11 cellular contexts compared by ENCODE assay signal in genomic region chr1:156675271-156675708, GRCh38. TPM values are rescaled to one million over a fixed set of nuclear protein-coding genes. Genes with fewer than 3 reads are reported as not detected.
DNase-seq lines count a peak whose midpoint lies in the region; ATAC-seq and TF ChIP-seq lines count a peak whose summit lies in the region.
"Had no signal": no experiment of that assay in that cellular context is flagged by ENCODE, and none has a peak within 500 bp of the region (broad histone marks: within the 10 kb centered on the region; RNA-seq: fewer than 3 reads in every experiment).

No MANE protein-coding gene starts in this region.

- 55 to 70% (median 60%) methylated on average over 8 of the region's 8 CpGs for WGBS in psoas muscle, 3 donors

- peaks cover 27% of the 10 kb centered on the region for H3K36me3 Mint-ChIP-seq in WTC11
- H3K36me3 Mint-ChIP-seq: activated naive CD8-positive, alpha-beta T cell treated with anti-CD3 and anti-CD28 coated beads for 36 hours had no signal

- H3K27me3 ChIP-seq in BLaER1 treated with 17β-estradiol and CSF1 and Interleukin-3, amounts not matched to agents 10 nM and 100 nM, result peaks cover 47 to 75% (median 60%) of the 10 kb centered on the region in 11 experiments
- H3K27me3 ChIP-seq in right atrium auricular region (no peaks in the 10 kb centered on the region), psoas muscle (ENCODE audit: insufficient read depth in 3 of 3, low read length in 2 of 3) (peaks cover 0 to 9% (median 0%) of the 10 kb centered on the region in 3 donors)

- H3K4me3 Mint-ChIP-seq in WTC11, result peak overlapping the region; percentile 76
- H3K4me3 Mint-ChIP-seq: activated CD4-positive, alpha-beta T cell treated with anti-CD3 and anti-CD28 coated beads for 36 hours; activated naive CD8-positive, alpha-beta T cell treated with anti-CD3 and anti-CD28 coated beads for 36 hours; CD8-positive, alpha-beta memory T cell had no signal

- H3K9me3 Mint-ChIP-seq in WTC11, result peaks cover 11% of the 10 kb centered on the region
- H3K9me3 Mint-ChIP-seq: activated naive CD8-positive, alpha-beta T cell treated with anti-CD3 and anti-CD28 coated beads for 36 hours; CD8-positive, alpha-beta memory T cell had no signal

- no peaks in the 10 kb centered on the region for H3K9me3 ChIP-seq in BLaER1 treated with 17β-estradiol and CSF1 and Interleukin-3, amounts not matched to agents 10 nM and 100 nM (replicated peaks in 1 of 11)
- no peaks in the 10 kb centered on the region for H3K9me3 ChIP-seq in right atrium auricular region
- no peaks in the 10 kb centered on the region for H3K9me3 ChIP-seq in psoas muscle

- no peak overlapping the region for H3K27ac ChIP-seq in BLaER1 treated with 17β-estradiol and CSF1 and Interleukin-3, amounts not matched to agents 10 nM and 100 nM
- H3K27ac ChIP-seq in right atrium auricular region (peak overlapping the region; percentile 90 to 96), psoas muscle (peak overlapping the region; percentile 80)

- peak overlapping the region; percentile 89 for H3K27ac Mint-ChIP-seq in WTC11
- H3K27ac Mint-ChIP-seq: activated CD4-positive, alpha-beta T cell treated with anti-CD3 and anti-CD28 coated beads for 36 hours; activated naive CD8-positive, alpha-beta T cell treated with anti-CD3 and anti-CD28 coated beads for 36 hours; CD8-positive, alpha-beta memory T cell had no signal

- no peak overlapping the region for H3K4me3 ChIP-seq in BLaER1 treated with 17β-estradiol and CSF1 and Interleukin-3, amounts not matched to agents 10 nM and 100 nM
- peak overlapping the region; percentile 71 to 72 for H3K4me3 ChIP-seq in right atrium auricular region
- peak overlapping the region; percentile 74 for H3K4me3 ChIP-seq in psoas muscle

- CTCF ChIA-PET in WTC11 (lab: Charles Lee), result interaction anchor here (2.2 to 13.4 kb wide), 10 partner anchors 10 to 56 kb away, joined by 7 to 437 read pairs (median 42); partner anchors contain the start of genes BCAN, CRABP2 and HAPLN2
- CTCF ChIA-PET in GM10248 (lab: Yijun Ruan, JAX), result interaction anchor here (1.1 to 25.5 kb wide), 6 partner anchors 14 to 51 kb away, joined by 3 to 597 read pairs (median 104); partner anchors contain the start of gene CRABP2

- H3K4me1 ChIP-seq in BLaER1 treated with 17β-estradiol and CSF1 and Interleukin-3, amounts not matched to agents 10 nM and 100 nM, result peaks cover 13 to 62% (median 46%) of the 10 kb centered on the region in 10 experiments
- peaks cover 0 to 65% of the 10 kb centered on the region in 2 donors for H3K4me1 ChIP-seq in right atrium auricular region
- peaks cover 52% of the 10 kb centered on the region for H3K4me1 ChIP-seq in psoas muscle

- peaks cover 0 to 14% (median 0%) of the 10 kb centered on the region in 11 experiments; a peak in 3 of 22 replicates for H4K20me1 ChIP-seq in BLaER1 treated with 17β-estradiol and CSF1 and Interleukin-3, amounts not matched to agents 10 nM and 100 nM

- intact Hi-C loops in psoas muscle (cut with DNase I), result no loop called here

- H3K4me2 ChIP-seq in BLaER1 treated with 17β-estradiol and CSF1 and Interleukin-3, amounts not matched to agents 10 nM and 100 nM, result peak overlapping the region in 10 of 11 experiments; percentile 36 to 73 (median 58); a peak in 14 of 22 replicates

- H3K9ac ChIP-seq in BLaER1 treated with 17β-estradiol and CSF1 and Interleukin-3, amounts not matched to agents 10 nM and 100 nM, result peak overlapping the region in 2 of 11 experiments; percentile 13 to 25; a peak in 2 of 22 replicates

- ATAC-seq in WTC11 (no peak), psoas muscle (no peak)
- ATAC-seq: activated CD4-positive, alpha-beta T cell treated with anti-CD3 and anti-CD28 coated beads for 36 hours had no signal

- TF ChIP-seq CTCF in WTC11 (IDR thresholded peaks at IDR 0.05) (no peak), right atrium auricular region (IDR thresholded peaks at IDR 0.05) (no peak), psoas muscle (IDR thresholded peaks at IDR 0.05) (no peak), GM10248 (IDR thresholded peaks at IDR 0.05; ENCODE audit: control extremely low read depth, extremely low read depth, low read depth, missing control alignments) (no peak)

- H3K27me3 Mint-ChIP-seq in WTC11 (ENCODE audit: low read depth), result peaks cover 32% of the 10 kb centered on the region

- no peak for DNase-seq in WTC11 (ENCODE audit: low spot score)
- DNase-seq in right atrium auricular region (ENCODE audit: low spot score), result no peak
- DNase-seq in psoas muscle, result peak in 1 of 2 donors; percentile 44
- DNase-seq in CD1c-positive myeloid dendritic cell (ENCODE audit: extremely low spot score), result no peak
- DNase-seq in GM10248 (ENCODE audit: extremely low spot score), result no peak
- no peak for DNase-seq in SKM-1 treated with dmso at 0.1 percent for 144 hours (lab: John Stamatoyannopoulos, UW; ENCODE audit: unreplicated experiment)
- no peak for DNase-seq in GM19238 (ENCODE audit: insufficient read length, low spot score)
- DNase-seq: activated CD4-positive, alpha-beta T cell treated with anti-CD3 and anti-CD28 coated beads for 36 hours; activated naive CD8-positive, alpha-beta T cell treated with anti-CD3 and anti-CD28 coated beads for 36 hours; CD8-positive, alpha-beta memory T cell had no signal

- peaks cover 64% of the 10 kb centered on the region for H3K4me1 Mint-ChIP-seq in WTC11

- POLR2A ChIA-PET in WTC11 (lab: Charles Lee), result interaction anchor here (1.2 to 6.5 kb wide), 6 partner anchors 12 to 51 kb away, joined by 3 to 150 read pairs (median 12); partner anchors contain the start of gene CRABP2
- POLR2A ChIA-PET in GM10248 (lab: Yijun Ruan, JAX), result interaction anchor here (0.7 kb wide), 1 partner anchor 1811 kb away, joined by 3 read pairs; no protein-coding TSS in a partner anchor

- no peaks in the 10 kb centered on the region for H3K36me3 ChIP-seq in BLaER1 treated with 17β-estradiol and CSF1 and Interleukin-3, amounts not matched to agents 10 nM and 100 nM
- H3K36me3 ChIP-seq in right atrium auricular region (peaks cover 41% of the 10 kb centered on the region), psoas muscle (ENCODE audit: insufficient read depth in 1 of 2, low read depth in 1 of 2) (peaks cover 0 to 34% of the 10 kb centered on the region in 2 donors)

TF ChIP-seq in WTC11, 78 proteins besides CTCF, POLR2A, EP300 and RAD21:
- no peak for TF ChIP-seq ZNF121 (CRISPR knock-in tag; IDR thresholded peaks at IDR 0.05)
- TF ChIP-seq SOX15 (CRISPR knock-in tag; IDR thresholded peaks at IDR 0.05), result no peak
- TF ChIP-seq JAZF1 (CRISPR knock-in tag; IDR thresholded peaks at IDR 0.05), result no peak
- TF ChIP-seq E2F4 (CRISPR knock-in tag; IDR thresholded peaks at IDR 0.05; ENCODE audit: borderline replicate concordance, low read depth), result no peak
- TF ChIP-seq HMGA2 (CRISPR knock-in tag; IDR thresholded peaks at IDR 0.05), result no peak
- TF ChIP-seq RORB (CRISPR knock-in tag; IDR thresholded peaks at IDR 0.05), result no peak
- TF ChIP-seq ATF6 (CRISPR knock-in tag; IDR thresholded peaks at IDR 0.05), result no peak
- TF ChIP-seq TCF7 (CRISPR knock-in tag; IDR thresholded peaks at IDR 0.05; ENCODE audit: low read depth), result no peak
- TF ChIP-seq ZNF423 (CRISPR knock-in tag; IDR thresholded peaks at IDR 0.05), result no peak
- TF ChIP-seq GTF2I (CRISPR knock-in tag; conservative IDR thresholded peaks at IDR 0.05), result no peak

RNA-seq across cellular contexts. Expression of gene NES, which starts 1.9 kb away (rescaled TPM):
- total RNA-seq in WTC11 (2021), result 103 to 127 TPM (median 104 TPM) in 3 replicates
- total RNA-seq in right atrium auricular region, result 100 to 1,000 TPM; 134 to 173 TPM
- total RNA-seq in psoas muscle, result 100 to 1,000 TPM in 1 of 4 donors, 10 to 100 TPM in 3; 40.5 to 581 (median 80.2) TPM
- 10 to 100 TPM; 12.3 to 23.8 (median 17.2) TPM for polyA plus RNA-seq in psoas muscle
- total RNA-seq: CD8-positive, alpha-beta memory T cell had no signal
- polyA plus RNA-seq: CD8-positive, alpha-beta memory T cell had no signal

RNA-seq across cellular contexts. Expression of gene CRABP2, which starts 30.1 kb away (rescaled TPM):
- total RNA-seq in WTC11 (2021), result 135 to 195 TPM (median 186 TPM) in 3 replicates
- 1 to 10 TPM in 1 of 2 donors, under 1 TPM in 1; 0.67 to 2.5 TPM for total RNA-seq in right atrium auricular region
- total RNA-seq in psoas muscle, result 1 to 10 TPM in 2 of 4 donors, under 1 TPM in 1, not detected in 1; 0.71 to 1.7 (median 1.6) TPM
- under 1 TPM; 0.13 to 0.57 (median 0.53) TPM for polyA plus RNA-seq in psoas muscle
- polyA plus RNA-seq: CD8-positive, alpha-beta memory T cell had no signal

RNA-seq across cellular contexts. Expression of gene BCAN, which starts 33.4 kb away (rescaled TPM):
- total RNA-seq in WTC11 (2021) (2.5 to 3.7 TPM (median 3.6 TPM) in 3 replicates), right atrium auricular region (not detected), psoas muscle (under 1 TPM in 2 of 4 donors, not detected in 2; 0.27 to 0.36 TPM)
- polyA plus RNA-seq in psoas muscle, result under 1 TPM in 2 of 3 donors, not detected in 1; 0.06 to 0.08 TPM
- total RNA-seq: activated CD4-positive, alpha-beta T cell treated with anti-CD3 and anti-CD28 coated beads for 36 hours; activated naive CD8-positive, alpha-beta T cell treated with anti-CD3 and anti-CD28 coated beads for 36 hours; CD8-positive, alpha-beta memory T cell had no signal
- polyA plus RNA-seq: CD8-positive, alpha-beta memory T cell had no signal

RNA-seq across cellular contexts. Expression of gene METTL25B, which starts 53.0 kb away (rescaled TPM):
- total RNA-seq in WTC11 (2021), result 32.0 to 41.0 TPM (median 37.9 TPM) in 3 replicates
- total RNA-seq in right atrium auricular region, result 10 to 100 TPM in 1 of 2 donors, 1 to 10 TPM in 1; 7.4 to 15.6 TPM
- 10 to 100 TPM; 18.5 to 32.1 (median 28.5) TPM for total RNA-seq in psoas muscle
- polyA plus RNA-seq in psoas muscle, result 10 to 100 TPM; 22.1 to 31.5 (median 27.0) TPM

RNA-seq across cellular contexts. Expression of gene ISG20L2, which starts 53.3 kb away (rescaled TPM):
- total RNA-seq in WTC11 (2021), result 37.2 to 43.8 TPM (median 42.2 TPM) in 3 replicates
- total RNA-seq in right atrium auricular region, result 10 to 100 TPM; 13.6 to 18.0 TPM
- total RNA-seq in psoas muscle, result 10 to 100 TPM in 3 of 4 donors, 1 to 10 TPM in 1; 7.4 to 19.8 (median 16.5) TPM
- polyA plus RNA-seq in psoas muscle, result 10 to 100 TPM in 2 of 3 donors, 1 to 10 TPM in 1; 7.6 to 20.4 (median 20.2) TPM

Comparison
In these comparisons a context has a peak if more than half of its experiments do, and no peak if none do; other contexts are left out.
1. H3K27ac ChIP-seq: peak in right atrium auricular region (2 of 2) and psoas muscle (single experiment); none in BLaER1 treated with 17β-estradiol and CSF1 and Interleukin-3, amounts not matched to agents 10 nM and 100 nM (0 of 11).
2. H3K4me3 ChIP-seq: peak in right atrium auricular region (2 of 2) and psoas muscle (single experiment); none in BLaER1 treated with 17β-estradiol and CSF1 and Interleukin-3, amounts not matched to agents 10 nM and 100 nM (0 of 10).
3. RNA of gene CRABP2, which starts 30.1 kb away (total RNA-seq): 135 to 195 TPM in WTC11; 0.67 to 2.5 TPM in right atrium auricular region and 0.71 to 1.7 TPM in psoas muscle; every median in the first group is over 10 times any median in the second.